In the genomic region with DNA sequence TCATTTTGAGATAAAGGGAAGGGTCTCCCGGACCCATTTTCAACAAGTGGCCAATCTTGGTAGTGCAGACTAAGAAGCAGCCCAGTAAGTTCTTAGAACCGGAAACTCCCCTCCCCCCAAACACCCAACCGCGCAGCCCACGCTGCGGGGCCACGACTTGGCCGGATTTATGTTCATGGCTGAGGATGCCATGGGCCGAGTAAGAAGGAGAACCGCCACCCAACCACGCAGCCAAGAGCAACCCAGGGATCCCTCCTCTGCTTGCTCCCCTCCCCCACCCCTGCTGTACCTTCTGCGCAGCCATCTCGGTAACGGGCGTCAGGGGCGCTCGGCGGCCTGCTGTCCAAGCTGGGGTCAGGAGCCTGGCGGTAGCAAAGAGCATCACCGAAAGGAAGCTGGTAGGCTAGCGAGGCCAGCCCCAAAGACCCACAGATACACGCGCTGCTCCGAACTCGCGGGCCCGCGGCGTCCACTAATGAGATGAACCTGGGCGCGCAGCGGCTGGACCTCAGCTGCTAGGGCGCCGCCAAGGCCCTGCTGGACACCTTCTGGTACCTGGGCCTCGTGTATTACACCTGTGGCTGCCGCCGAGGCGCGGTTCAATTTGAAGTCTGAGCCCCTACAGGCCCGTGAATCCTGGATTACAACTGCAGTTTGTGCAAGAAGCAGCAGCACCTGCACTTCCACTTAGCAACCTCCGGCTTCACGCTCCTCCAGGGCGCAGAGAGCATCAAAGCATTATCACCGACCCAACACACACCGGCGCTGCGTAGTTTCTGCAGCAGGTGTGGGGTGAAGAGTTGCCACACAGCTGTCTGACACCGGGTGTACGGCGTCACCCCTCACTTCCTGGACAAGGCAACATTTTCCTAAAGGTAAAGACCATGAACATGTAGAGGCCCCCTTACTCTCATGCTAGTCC, we compare ENCODE assay signal across 1 cellular context.
TF ChIP-seq lines count a peak whose summit lies in the region.

No MANE protein-coding gene starts in this region.

TF ChIP-seq in K562, 482 proteins besides CTCF, POLR2A, EP300 and RAD21 (continued from another document):
- TF ChIP-seq, protein P1, sequence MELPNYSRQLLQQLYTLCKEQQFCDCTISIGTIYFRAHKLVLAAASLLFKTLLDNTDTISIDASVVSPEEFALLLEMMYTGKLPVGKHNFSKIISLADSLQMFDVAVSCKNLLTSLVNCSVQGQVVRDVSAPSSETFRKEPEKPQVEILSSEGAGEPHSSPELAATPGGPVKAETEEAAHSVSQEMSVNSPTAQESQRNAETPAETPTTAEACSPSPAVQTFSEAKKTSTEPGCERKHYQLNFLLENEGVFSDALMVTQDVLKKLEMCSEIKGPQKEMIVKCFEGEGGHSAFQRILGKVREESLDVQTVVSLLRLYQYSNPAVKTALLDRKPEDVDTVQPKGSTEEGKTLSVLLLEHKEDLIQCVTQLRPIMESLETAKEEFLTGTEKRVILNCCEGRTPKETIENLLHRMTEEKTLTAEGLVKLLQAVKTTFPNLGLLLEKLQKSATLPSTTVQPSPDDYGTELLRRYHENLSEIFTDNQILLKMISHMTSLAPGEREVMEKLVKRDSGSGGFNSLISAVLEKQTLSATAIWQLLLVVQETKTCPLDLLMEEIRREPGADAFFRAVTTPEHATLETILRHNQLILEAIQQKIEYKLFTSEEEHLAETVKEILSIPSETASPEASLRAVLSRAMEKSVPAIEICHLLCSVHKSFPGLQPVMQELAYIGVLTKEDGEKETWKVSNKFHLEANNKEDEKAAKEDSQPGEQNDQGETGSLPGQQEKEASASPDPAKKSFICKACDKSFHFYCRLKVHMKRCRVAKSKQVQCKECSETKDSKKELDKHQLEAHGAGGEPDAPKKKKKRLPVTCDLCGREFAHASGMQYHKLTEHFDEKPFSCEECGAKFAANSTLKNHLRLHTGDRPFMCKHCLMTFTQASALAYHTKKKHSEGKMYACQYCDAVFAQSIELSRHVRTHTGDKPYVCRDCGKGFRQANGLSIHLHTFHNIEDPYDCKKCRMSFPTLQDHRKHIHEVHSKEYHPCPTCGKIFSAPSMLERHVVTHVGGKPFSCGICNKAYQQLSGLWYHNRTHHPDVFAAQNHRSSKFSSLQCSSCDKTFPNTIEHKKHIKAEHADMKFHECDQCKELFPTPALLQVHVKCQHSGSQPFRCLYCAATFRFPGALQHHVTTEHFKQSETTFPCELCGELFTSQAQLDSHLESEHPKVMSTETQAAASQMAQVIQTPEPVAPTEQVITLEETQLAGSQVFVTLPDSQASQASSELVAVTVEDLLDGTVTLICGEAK (IDR thresholded peaks at IDR 0.05) = no peak
- TF ChIP-seq, protein P1 (CRISPR knock-in tag; IDR thresholded peaks at IDR 0.05) = no peak
- TF ChIP-seq, protein P2, sequence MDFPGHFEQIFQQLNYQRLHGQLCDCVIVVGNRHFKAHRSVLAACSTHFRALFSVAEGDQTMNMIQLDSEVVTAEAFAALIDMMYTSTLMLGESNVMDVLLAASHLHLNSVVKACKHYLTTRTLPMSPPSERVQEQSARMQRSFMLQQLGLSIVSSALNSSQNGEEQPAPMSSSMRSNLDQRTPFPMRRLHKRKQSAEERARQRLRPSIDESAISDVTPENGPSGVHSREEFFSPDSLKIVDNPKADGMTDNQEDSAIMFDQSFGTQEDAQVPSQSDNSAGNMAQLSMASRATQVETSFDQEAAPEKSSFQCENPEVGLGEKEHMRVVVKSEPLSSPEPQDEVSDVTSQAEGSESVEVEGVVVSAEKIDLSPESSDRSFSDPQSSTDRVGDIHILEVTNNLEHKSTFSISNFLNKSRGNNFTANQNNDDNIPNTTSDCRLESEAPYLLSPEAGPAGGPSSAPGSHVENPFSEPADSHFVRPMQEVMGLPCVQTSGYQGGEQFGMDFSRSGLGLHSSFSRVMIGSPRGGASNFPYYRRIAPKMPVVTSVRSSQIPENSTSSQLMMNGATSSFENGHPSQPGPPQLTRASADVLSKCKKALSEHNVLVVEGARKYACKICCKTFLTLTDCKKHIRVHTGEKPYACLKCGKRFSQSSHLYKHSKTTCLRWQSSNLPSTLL (IDR thresholded peaks at IDR 0.05) = no peak
- TF ChIP-seq ZNF431 (CRISPR knock-in tag; IDR thresholded peaks at IDR 0.05) = no peak
- TF ChIP-seq, protein P3, sequence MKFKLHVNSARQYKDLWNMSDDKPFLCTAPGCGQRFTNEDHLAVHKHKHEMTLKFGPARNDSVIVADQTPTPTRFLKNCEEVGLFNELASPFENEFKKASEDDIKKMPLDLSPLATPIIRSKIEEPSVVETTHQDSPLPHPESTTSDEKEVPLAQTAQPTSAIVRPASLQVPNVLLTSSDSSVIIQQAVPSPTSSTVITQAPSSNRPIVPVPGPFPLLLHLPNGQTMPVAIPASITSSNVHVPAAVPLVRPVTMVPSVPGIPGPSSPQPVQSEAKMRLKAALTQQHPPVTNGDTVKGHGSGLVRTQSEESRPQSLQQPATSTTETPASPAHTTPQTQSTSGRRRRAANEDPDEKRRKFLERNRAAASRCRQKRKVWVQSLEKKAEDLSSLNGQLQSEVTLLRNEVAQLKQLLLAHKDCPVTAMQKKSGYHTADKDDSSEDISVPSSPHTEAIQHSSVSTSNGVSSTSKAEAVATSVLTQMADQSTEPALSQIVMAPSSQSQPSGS (CRISPR knock-in tag; IDR thresholded peaks at IDR 0.05) = no peak
- no peak for TF ChIP-seq CCNT2 (IDR thresholded peaks at IDR 0.05; ENCODE audit: borderline replicate concordance, extremely low read depth, insufficient read length, low read depth, low read length)
- TF ChIP-seq, protein P4, sequence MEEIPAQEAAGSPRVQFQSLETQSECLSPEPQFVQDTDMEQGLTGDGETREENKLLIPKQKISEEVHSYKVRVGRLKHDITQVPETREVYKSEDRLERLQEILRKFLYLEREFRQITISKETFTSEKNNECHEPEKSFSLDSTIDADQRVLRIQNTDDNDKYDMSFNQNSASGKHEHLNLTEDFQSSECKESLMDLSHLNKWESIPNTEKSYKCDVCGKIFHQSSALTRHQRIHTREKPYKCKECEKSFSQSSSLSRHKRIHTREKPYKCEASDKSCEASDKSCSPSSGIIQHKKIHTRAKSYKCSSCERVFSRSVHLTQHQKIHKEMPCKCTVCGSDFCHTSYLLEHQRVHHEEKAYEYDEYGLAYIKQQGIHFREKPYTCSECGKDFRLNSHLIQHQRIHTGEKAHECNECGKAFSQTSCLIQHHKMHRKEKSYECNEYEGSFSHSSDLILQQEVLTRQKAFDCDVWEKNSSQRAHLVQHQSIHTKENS (CRISPR knock-in tag; IDR thresholded peaks at IDR 0.05) = no peak
- TF ChIP-seq SUPT5H (IDR thresholded peaks at IDR 0.05) = no peak
- TF ChIP-seq YY1 (IDR thresholded peaks at IDR 0.05; ENCODE audit: borderline replicate concordance in 1 of 3, control insufficient read depth in 1 of 3, extremely low read depth in 1 of 3, insufficient read depth in 3 of 3, insufficient read length in 1 of 3, insufficient replicate concordance in 2 of 3, low read depth in 1 of 3, low read length in 2 of 3) = no peak
- no peak for TF ChIP-seq JUND (IDR thresholded peaks at IDR 0.05; ENCODE audit: borderline replicate concordance, low read depth, low read length)
- TF ChIP-seq JUND (tag; IDR thresholded peaks at IDR 0.05; ENCODE audit: borderline replicate concordance, low read depth, low read length) = no peak
- TF ChIP-seq FOXK1 (CRISPR knock-in tag; IDR thresholded peaks at IDR 0.05; ENCODE audit: borderline replicate concordance) = no peak
- TF ChIP-seq, protein P5, sequence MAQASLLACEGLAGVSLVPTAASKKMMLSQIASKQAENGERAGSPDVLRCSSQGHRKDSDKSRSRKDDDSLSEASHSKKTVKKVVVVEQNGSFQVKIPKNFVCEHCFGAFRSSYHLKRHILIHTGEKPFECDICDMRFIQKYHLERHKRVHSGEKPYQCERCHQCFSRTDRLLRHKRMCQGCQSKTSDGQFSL (CRISPR knock-in tag; IDR thresholded peaks at IDR 0.05) = no peak
- TF ChIP-seq, protein P5 (tag; IDR thresholded peaks at IDR 0.05) = no peak
- TF ChIP-seq ZNF324 (CRISPR knock-in tag; IDR thresholded peaks at IDR 0.05) = no peak
- peak; percentile 34; the same call in 1 of the 2 replicates for TF ChIP-seq GABPA (tag; conservative IDR thresholded peaks at IDR 0.05; ENCODE audit: low read depth)
- no peak for TF ChIP-seq RBM15 (IDR thresholded peaks at IDR 0.05; ENCODE audit: insufficient read depth, low read length)
- no peak for TF ChIP-seq ZNF707 (CRISPR knock-in tag; conservative IDR thresholded peaks at IDR 0.05)
